Comparison of ENCODE assay signal across 9 cellular contexts in the genomic region with DNA sequence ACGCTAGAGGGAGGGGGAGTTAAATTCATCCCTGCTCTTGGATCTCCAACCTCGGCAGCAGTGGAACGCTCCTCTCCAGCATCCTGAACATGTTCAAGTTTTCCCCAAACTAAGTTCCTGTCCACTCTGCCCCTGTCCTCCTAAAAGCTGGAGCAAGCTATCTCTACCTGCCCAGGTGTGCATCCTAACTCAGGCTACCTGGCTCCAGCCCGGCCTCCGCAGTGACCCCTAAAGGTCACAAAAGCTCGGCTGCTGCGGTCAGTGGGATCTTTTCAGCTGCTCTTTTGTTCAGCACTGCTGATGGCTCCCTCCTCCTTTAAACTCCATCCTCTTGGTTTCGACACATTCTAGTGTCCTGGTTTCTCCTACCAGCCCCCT. TPM values are rescaled to one million over a fixed set of nuclear protein-coding genes. Genes with fewer than 3 reads are reported as not detected.
A peak's percentile ranks its signal among the peaks of the same experiment; 100 is the strongest.
DNase-seq lines count a peak whose midpoint lies in the region; ATAC-seq, FAIRE-seq and TF ChIP-seq lines count a peak whose summit lies in the region.
"Had no signal": no experiment of that assay in that cellular context is flagged by ENCODE, and none has a peak within 500 bp of the region (broad histone marks: within the 10 kb centered on the region; RNA-seq: fewer than 3 reads in every experiment).

No MANE protein-coding gene starts in this region.

- peaks cover 45% of the 10 kb centered on the region for H3K4me1 Mint-ChIP-seq in activated naive CD8-positive, alpha-beta T cell treated with anti-CD3 and anti-CD28 coated beads, Interleukin-2, amount 50 U/mL, for 24 hours

- H3K27ac Mint-ChIP-seq in activated naive CD8-positive, alpha-beta T cell treated with anti-CD3 and anti-CD28 coated beads, Interleukin-2, amount 50 U/mL, for 24 hours: no peak overlapping the region

- WGBS in HepG2 (ENCODE audit: low lambda C conversion rate): 27% methylated on average over 8 of the region's 8 CpGs
- 39% methylated on average over 8 of the region's 8 CpGs for WGBS in right lobe of liver (ENCODE audit: insufficient coverage, low coverage, low lambda C conversion rate, missing lambda C conversion rate)

- TF ChIP-seq CTCF in HepG2 (CRISPR knock-in tag; IDR thresholded peaks at IDR 0.05): peak; percentile 54
- TF ChIP-seq CTCF in right lobe of liver (IDR thresholded peaks at IDR 0.05): no peak
- TF ChIP-seq CTCF in vagina (IDR thresholded peaks at IDR 0.05): no peak

- in situ Hi-C loops in HepG2 (cut with HindIII; ENCODE audit: extremely low pct_ligation_motif_present, low pct_unique_long_range_greater_than_20kb): no loop called here

- no peaks in the 10 kb centered on the region for H3K27me3 Mint-ChIP-seq in activated naive CD8-positive, alpha-beta T cell treated with anti-CD3 and anti-CD28 coated beads, Interleukin-2, amount 50 U/mL, for 24 hours

- peak overlapping the region; percentile 97 for H3K4me2 ChIP-seq in HepG2 (ENCODE audit: low read depth, low read length)

- peaks cover 79% of the 10 kb centered on the region for H3K79me2 ChIP-seq in HepG2 (ENCODE audit: insufficient read depth, low read length)

- TF ChIP-seq POLR2A in HepG2 (IDR thresholded peaks at IDR 0.05; ENCODE audit: insufficient read depth in 1 of 2, low read depth in 2 of 2, low read length in 2 of 2): no peak
- no peak for TF ChIP-seq POLR2A in right lobe of liver (IDR thresholded peaks at IDR 0.05)
- TF ChIP-seq POLR2A in vagina (IDR thresholded peaks at IDR 0.05): no peak

- H3K27ac ChIP-seq in HepG2 (ENCODE audit: extremely low read length, insufficient read depth, low read length): peak overlapping the region; percentile 79
- H3K27ac ChIP-seq in right lobe of liver: no peak overlapping the region
- peak overlapping the region; percentile 70 for H3K27ac ChIP-seq in vagina

- no peak for TF ChIP-seq RAD21 in HepG2 (CRISPR knock-in tag; IDR thresholded peaks at IDR 0.05)

- CTCF ChIA-PET in HepG2 (lab: Yijun Ruan, JAX; ENCODE audit: low intra/inter-chr PET ratio, low total read pairs): no interaction called here

- DNase-seq in HepG2 (ENCODE audit: low spot score) (peak; percentile 16), right lobe of liver (no peak), left kidney (ENCODE audit: low read depth, low spot score) (peak; percentile 22), vagina (ENCODE audit: extremely low spot score in 2 of 2) (no peak), putamen (ENCODE audit: low spot score) (no peak), DMS153 treated with DMSO at 0.1 percent for 48 hours (lab: John Stamatoyannopoulos, UW; ENCODE audit: unreplicated experiment) (no peak), NCI-H345 (lab: John Stamatoyannopoulos, UW) (no peak)
- DNase-seq in activated naive CD8-positive, alpha-beta T cell treated with anti-CD3 and anti-CD28 coated beads, Interleukin-2, amount 50 U/mL, for 24 hours: no peak

- no peaks in the 10 kb centered on the region; a peak in 1 of 5 replicates for H3K36me3 ChIP-seq in HepG2 (replicated peaks in 1 of 2; ENCODE audit: control insufficient read depth in 1 of 2, insufficient read depth in 2 of 2, low read length in 2 of 2)
- no peaks in the 10 kb centered on the region for H3K36me3 ChIP-seq in right lobe of liver
- H3K36me3 ChIP-seq in vagina: no peaks in the 10 kb centered on the region

- peak overlapping the region; percentile 83 to 93 (median 89) for H3K4me3 ChIP-seq in HepG2 (replicated peaks in 1 of 3; ENCODE audit: insufficient read depth in 1 of 3, low read depth in 2 of 3, low read length in 3 of 3)
- H3K4me3 ChIP-seq in right lobe of liver: no peak overlapping the region
- peak overlapping the region; percentile 84 to 93 for H3K4me3 ChIP-seq in vagina

- H3K9me3 Mint-ChIP-seq in activated naive CD8-positive, alpha-beta T cell treated with anti-CD3 and anti-CD28 coated beads, Interleukin-2, amount 50 U/mL, for 24 hours: no peaks in the 10 kb centered on the region

- peak overlapping the region; percentile 85 for H3K9ac ChIP-seq in HepG2 (ENCODE audit: insufficient read depth, low read depth, low read length)

- peaks cover 55% of the 10 kb centered on the region for H3K4me1 ChIP-seq in HepG2 (ENCODE audit: insufficient read depth, low read length)
- H3K4me1 ChIP-seq in right lobe of liver: peaks cover 0 to 47% (median 5%) of the 10 kb centered on the region in 4 donors
- H3K4me1 ChIP-seq in vagina: peaks cover 52% of the 10 kb centered on the region

- H2AFZ ChIP-seq in HepG2 (ENCODE audit: low read length): no peak overlapping the region

- H3K36me3 Mint-ChIP-seq in activated naive CD8-positive, alpha-beta T cell treated with anti-CD3 and anti-CD28 coated beads, Interleukin-2, amount 50 U/mL, for 24 hours (ENCODE audit: low read depth): peaks cover 8% of the 10 kb centered on the region

- no peak for FAIRE-seq in HepG2 (lab: Jason Lieb, UNC)
- FAIRE-seq: GM18507 had no signal

- intact Hi-C loops in HepG2 (cut with micrococcal nuclease; ENCODE audit: unreplicated experiment): no loop called here
- intact Hi-C loops in right lobe of liver (cut with DNase I): no loop called here
- intact Hi-C loops in vagina (cut with DNase I): no loop called here

- TF ChIP-seq EP300 in HepG2 (IDR thresholded peaks at IDR 0.05; ENCODE audit: low read depth in 2 of 2, low read length in 2 of 2) (no peak), HepG2 (CRISPR knock-in tag; IDR thresholded peaks at IDR 0.05; ENCODE audit: borderline replicate concordance) (no peak)

- H4K20me1 ChIP-seq in HepG2 (ENCODE audit: insufficient read depth, low read length): peaks cover 10% of the 10 kb centered on the region

- peak overlapping the region; percentile 86 for H3K4me3 Mint-ChIP-seq in activated naive CD8-positive, alpha-beta T cell treated with anti-CD3 and anti-CD28 coated beads, Interleukin-2, amount 50 U/mL, for 24 hours

- POLR2A ChIA-PET in HepG2 (lab: Yijun Ruan, JAX): no interaction called here

- H3K27me3 ChIP-seq in HepG2 (ENCODE audit: control insufficient read depth in 1 of 2, insufficient read depth in 2 of 2, low read length in 2 of 2): no peaks in the 10 kb centered on the region
- no peaks in the 10 kb centered on the region for H3K27me3 ChIP-seq in right lobe of liver
- H3K27me3 ChIP-seq in vagina: no peaks in the 10 kb centered on the region

- ATAC-seq in HepG2: peak; percentile 2; the same call in 2 of the 3 replicates
- no peak for ATAC-seq in right lobe of liver
- no peak for ATAC-seq in activated naive CD8-positive, alpha-beta T cell treated with anti-CD3 and anti-CD28 coated beads, Interleukin-2, amount 50 U/mL, for 24 hours

- H3K9me3 ChIP-seq in HepG2 (ENCODE audit: low read length): no peaks in the 10 kb centered on the region
- no peaks in the 10 kb centered on the region for H3K9me3 ChIP-seq in right lobe of liver
- no peaks in the 10 kb centered on the region for H3K9me3 ChIP-seq in vagina

- BruUV-seq in HepG2 (replicated peaks; lab: Mats Ljungman, UMichigan): no TSS peak

RNA-seq across cellular contexts. Expression of gene DCUN1D2, which starts 1.4 kb away (rescaled TPM):
- total RNA-seq in HepG2 (2016; rRNA removed; fragmentation: Illumina TruSeq; extraction: Trizol) (7.4 and 9.6 TPM in 2 replicates), right lobe of liver (10 to 100 TPM in 3 of 6 experiments, 1 to 10 TPM in 3; 6.1 to 11.7 (median 9.3) TPM), vagina (13.3 TPM)
- 12.3 and 13.3 TPM in 2 replicates for total RNA-seq in HepG2 (2016; cell fraction: cytosol; rRNA removed; fragmentation: Illumina TruSeq; extraction: Trizol; ENCODE audit: low read depth)
- total RNA-seq in HepG2 (2016; cell fraction: insoluble cytoplasmic fraction; rRNA removed; fragmentation: Illumina TruSeq; extraction: Trizol): 6.4 and 10.2 TPM in 2 replicates
- total RNA-seq in HepG2 (2016; cell fraction: membrane; rRNA removed; fragmentation: Illumina TruSeq; extraction: Trizol): 9.2 and 9.7 TPM in 2 replicates
- total RNA-seq in HepG2 (2016; cell fraction: nucleus; rRNA removed; fragmentation: Illumina TruSeq; extraction: Trizol): 16.2 and 17.5 TPM in 2 replicates
- 9.1 and 11.9 TPM in 2 replicates for polyA plus RNA-seq in HepG2 (2011; rRNA removed)
- 7.6 and 8.0 TPM in 2 replicates for polyA plus RNA-seq in HepG2 (2011; cell fraction: cytosol; rRNA removed)
- 23.2 and 28.2 TPM in 2 replicates for polyA plus RNA-seq in HepG2 (2011; cell fraction: nucleus; rRNA removed)
- polyA plus RNA-seq in HepG2 (2012): 11.5 and 12.0 TPM in 2 replicates
- 2.5 and 2.6 TPM in 2 replicates for polyA plus RNA-seq in HepG2 (2016; cell fraction: cytosol; fragmentation: Illumina TruSeq; extraction: Trizol; ENCODE audit: low read depth)
- 7.2 and 9.3 TPM in 2 replicates for polyA plus RNA-seq in HepG2 (2016; cell fraction: insoluble cytoplasmic fraction; fragmentation: Illumina TruSeq; extraction: Trizol; ENCODE audit: low read depth)
- polyA plus RNA-seq in HepG2 (2016; cell fraction: membrane; fragmentation: Illumina TruSeq; extraction: Trizol; ENCODE audit: low read depth): 4.7 and 5.4 TPM in 2 replicates
- polyA plus RNA-seq in HepG2 (2016; cell fraction: nucleus; fragmentation: Illumina TruSeq; extraction: Trizol; ENCODE audit: insufficient read depth, low read depth): 56.9 and 58.1 TPM in 2 replicates
- polyA minus RNA-seq in HepG2 (2011; rRNA and poly(A)+ RNA removed; ENCODE audit: low replicate concordance): 6.2 and 8.7 TPM in 2 replicates
- polyA minus RNA-seq in HepG2 (2011; cell fraction: cytosol; rRNA and poly(A)+ RNA removed): 2.3 and 2.4 TPM in 2 replicates
- 17.4 and 24.3 TPM in 2 replicates for polyA minus RNA-seq in HepG2 (2011; cell fraction: nucleus; rRNA and poly(A)+ RNA removed)

RNA-seq across cellular contexts. Expression of gene ADPRHL1, which starts 35.9 kb away (rescaled TPM):
- total RNA-seq in HepG2 (2016; rRNA removed; fragmentation: Illumina TruSeq; extraction: Trizol): 0.34 and 0.40 TPM in 2 replicates
- total RNA-seq in HepG2 (2016; cell fraction: cytosol; rRNA removed; fragmentation: Illumina TruSeq; extraction: Trizol; ENCODE audit: low read depth): 0.18 and 0.30 TPM in 2 replicates
- 0.37 and 0.50 TPM in 2 replicates for total RNA-seq in HepG2 (2016; cell fraction: insoluble cytoplasmic fraction; rRNA removed; fragmentation: Illumina TruSeq; extraction: Trizol)
- total RNA-seq in HepG2 (2016; cell fraction: membrane; rRNA removed; fragmentation: Illumina TruSeq; extraction: Trizol): 0.62 TPM in 2 replicates
- 0.44 and 0.68 TPM in 2 replicates for total RNA-seq in HepG2 (2016; cell fraction: nucleus; rRNA removed; fragmentation: Illumina TruSeq; extraction: Trizol)
- 0.34 and 0.65 TPM in 2 replicates for polyA plus RNA-seq in HepG2 (2011; rRNA removed)
- 0.48 and 0.72 TPM in 2 replicates for polyA plus RNA-seq in HepG2 (2011; cell fraction: cytosol; rRNA removed)
- 0.47 and 0.61 TPM in 2 replicates for polyA plus RNA-seq in HepG2 (2011; cell fraction: nucleus; rRNA removed)
- 0.56 and 0.63 TPM in 2 replicates for polyA plus RNA-seq in HepG2 (2012)
- 0.46 and 0.52 TPM in 2 replicates for polyA plus RNA-seq in HepG2 (2016; cell fraction: cytosol; fragmentation: Illumina TruSeq; extraction: Trizol; ENCODE audit: low read depth)
- polyA plus RNA-seq in HepG2 (2016; cell fraction: insoluble cytoplasmic fraction; fragmentation: Illumina TruSeq; extraction: Trizol; ENCODE audit: low read depth): 0.41 and 0.65 TPM in 2 replicates
- polyA plus RNA-seq in HepG2 (2016; cell fraction: membrane; fragmentation: Illumina TruSeq; extraction: Trizol; ENCODE audit: low read depth): 0.74 and 1.2 TPM in 2 replicates
- polyA plus RNA-seq in HepG2 (2016; cell fraction: nucleus; fragmentation: Illumina TruSeq; extraction: Trizol; ENCODE audit: insufficient read depth, low read depth): 1.1 and 1.6 TPM in 2 replicates
- 0.66 and 3.3 TPM in 2 replicates for polyA minus RNA-seq in HepG2 (2011; rRNA and poly(A)+ RNA removed; ENCODE audit: low replicate concordance)
- 0.30 TPM in 1 of 2 replicates, not detected in the other for polyA minus RNA-seq in HepG2 (2011; cell fraction: cytosol; rRNA and poly(A)+ RNA removed)
- polyA minus RNA-seq in HepG2 (2011; cell fraction: nucleus; rRNA and poly(A)+ RNA removed): 0.64 and 0.87 TPM in 2 replicates
- total RNA-seq in right lobe of liver: 1 to 10 TPM in 4 of 6 experiments, under 1 TPM in 2; 0.37 to 1.7 (median 1.1) TPM
- total RNA-seq in vagina: 1.7 TPM

Comparison
In these comparisons a context has a peak if more than half of its experiments do, and no peak if none do; other contexts are left out.
1. DNase-seq: peak in HepG2 (single experiment) and left kidney (single experiment); none in right lobe of liver (0 of 3), activated naive CD8-positive, alpha-beta T cell treated with anti-CD3 and anti-CD28 coated beads, Interleukin-2, amount 50 U/mL, for 24 hours (single experiment), vagina (0 of 2), putamen (single experiment), DMS153 treated with DMSO at 0.1 percent for 48 hours (single experiment) and NCI-H345 (single experiment).
2. H3K27ac ChIP-seq: peak in HepG2 (single experiment) and vagina (single experiment); none in right lobe of liver (0 of 3).
3. H3K4me3 ChIP-seq: peak in HepG2 (3 of 3) and vagina (2 of 2); none in right lobe of liver (0 of 3).